Comparison of ENCODE assay signal across 1 cellular context in the genomic region with DNA sequence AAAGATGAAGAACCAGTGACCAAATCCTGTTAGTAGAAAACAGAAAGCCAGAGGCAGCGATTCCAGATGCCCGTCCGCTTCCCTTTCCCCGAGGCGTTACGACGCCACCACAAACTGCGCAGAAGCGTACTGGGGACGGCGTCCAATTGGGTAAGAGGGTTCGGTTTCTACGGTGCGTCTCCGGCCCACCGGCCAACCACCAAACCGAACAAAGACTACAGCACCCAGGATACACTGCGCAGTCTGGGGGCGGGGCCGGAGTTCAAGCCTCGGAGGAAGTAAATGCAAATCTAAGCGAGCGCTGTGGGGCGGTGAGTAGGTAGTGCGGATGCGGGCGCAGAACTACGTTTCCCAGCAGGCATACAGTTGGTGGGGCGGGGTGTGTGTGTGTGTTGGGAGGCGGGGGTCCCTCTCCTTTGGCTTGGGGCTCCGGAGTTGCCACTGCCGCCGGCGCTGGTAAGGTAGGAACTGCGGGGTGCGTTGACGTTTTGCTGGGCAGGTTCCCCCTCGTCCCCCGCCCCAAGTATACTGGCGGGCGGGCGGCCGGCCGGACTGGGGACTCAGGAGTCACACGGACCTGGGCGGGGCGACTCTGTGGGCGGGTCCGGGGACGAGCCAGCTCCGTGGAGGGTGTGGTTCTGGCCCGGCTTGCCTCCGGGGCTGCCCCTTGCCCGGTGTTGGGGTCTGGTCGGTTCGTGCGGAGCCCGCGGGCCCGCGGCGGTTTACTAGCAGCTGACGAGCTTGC.
A peak's percentile ranks its signal among the peaks of the same experiment; 100 is the strongest.
TF ChIP-seq lines count a peak whose summit lies in the region.

A gene with protein sequence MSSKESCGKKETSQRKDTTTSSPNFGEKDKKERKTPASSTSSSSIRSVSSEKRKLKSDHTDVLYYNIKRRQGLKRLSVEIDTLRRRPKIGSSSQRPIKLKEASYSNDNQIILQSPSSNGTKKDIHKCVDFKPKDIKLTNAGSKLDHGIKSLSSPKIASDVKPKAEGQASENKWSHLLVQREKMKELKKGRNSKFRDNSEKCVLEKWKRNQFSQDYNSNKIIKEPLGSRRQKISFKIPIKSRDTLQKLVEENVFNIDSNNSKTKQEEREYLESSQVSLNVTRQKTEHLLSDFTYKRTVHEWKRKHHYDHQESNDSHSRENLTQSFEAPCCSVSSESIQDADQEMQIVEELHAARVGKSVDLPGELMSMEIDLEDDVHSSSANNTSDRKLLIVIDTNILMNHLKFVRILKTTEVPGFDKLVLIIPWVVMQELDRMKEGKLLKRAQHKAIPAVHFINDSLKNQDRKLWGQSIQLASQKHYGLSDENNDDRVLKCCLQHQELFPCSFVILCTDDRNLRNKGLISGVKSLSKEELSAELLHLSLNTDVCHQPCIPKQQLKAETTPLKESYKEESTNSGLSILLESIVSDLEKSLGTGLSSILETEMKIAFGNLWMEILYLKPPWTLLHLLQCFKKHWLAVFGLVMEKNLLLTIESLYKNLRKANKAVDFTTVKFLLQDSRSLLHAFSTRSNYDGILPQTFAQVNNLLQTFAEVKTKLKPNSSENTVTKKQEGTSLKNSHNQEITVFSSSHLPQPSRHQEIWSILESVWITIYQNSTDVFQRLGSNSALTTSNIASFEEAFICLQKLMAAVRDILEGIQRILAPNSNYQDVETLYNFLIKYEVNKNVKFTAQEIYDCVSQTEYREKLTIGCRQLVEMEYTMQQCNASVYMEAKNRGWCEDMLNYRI (plus strand): TSS at position 314 of the 745 bp plus-strand sequence. CDS start 3,675 bp downstream, outside the sequence.
Gene TRMT1L (minus strand): TSS at position 100 of the 745 bp plus-strand sequence. CDS start 241 bp downstream, outside the sequence.

TF ChIP-seq in K562, 482 proteins besides CTCF, POLR2A, EP300 and RAD21 (continued from another document and continues in another):
- TF ChIP-seq RHOXF2B (CRISPR knock-in tag; conservative IDR thresholded peaks at IDR 0.05) = peak; percentile 61; the same call in 1 of the 2 replicates
- peak; percentile 98 for TF ChIP-seq HCFC1 (IDR thresholded peaks at IDR 0.05; ENCODE audit: low read depth, low read length)
- TF ChIP-seq ZNF282 (CRISPR knock-in tag; IDR thresholded peaks at IDR 0.05) = no peak
- TF ChIP-seq, protein P1, sequence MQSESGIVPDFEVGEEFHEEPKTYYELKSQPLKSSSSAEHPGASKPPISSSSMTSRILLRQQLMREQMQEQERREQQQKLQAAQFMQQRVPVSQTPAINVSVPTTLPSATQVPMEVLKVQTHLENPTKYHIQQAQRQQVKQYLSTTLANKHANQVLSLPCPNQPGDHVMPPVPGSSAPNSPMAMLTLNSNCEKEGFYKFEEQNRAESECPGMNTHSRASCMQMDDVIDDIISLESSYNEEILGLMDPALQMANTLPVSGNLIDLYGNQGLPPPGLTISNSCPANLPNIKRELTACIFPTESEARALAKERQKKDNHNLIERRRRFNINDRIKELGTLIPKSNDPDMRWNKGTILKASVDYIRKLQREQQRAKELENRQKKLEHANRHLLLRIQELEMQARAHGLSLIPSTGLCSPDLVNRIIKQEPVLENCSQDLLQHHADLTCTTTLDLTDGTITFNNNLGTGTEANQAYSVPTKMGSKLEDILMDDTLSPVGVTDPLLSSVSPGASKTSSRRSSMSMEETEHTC (IDR thresholded peaks at IDR 0.05) = 0 out of 2 replicates have a peak, but pooled peaks have one; percentile 38
- no peak for TF ChIP-seq ZNF79 (CRISPR knock-in tag; IDR thresholded peaks at IDR 0.05; ENCODE audit: low read depth)
- 0 out of 2 replicates have a peak, but pooled peaks have one; percentile 16 for TF ChIP-seq ZNF583 (CRISPR knock-in tag; IDR thresholded peaks at IDR 0.05)
- TF ChIP-seq ESRRB (CRISPR knock-in tag; IDR thresholded peaks at IDR 0.05; ENCODE audit: borderline replicate concordance) = no peak
- TF ChIP-seq FOS (IDR thresholded peaks at IDR 0.05; ENCODE audit: extremely low read depth, insufficient read length) = no peak
- TF ChIP-seq CSDE1 (IDR thresholded peaks at IDR 0.05) = no peak
- TF ChIP-seq RAD51 (IDR thresholded peaks at IDR 0.05; ENCODE audit: borderline replicate concordance, low read depth) = peak; percentile 25; the same call in 1 of the 2 replicates
- TF ChIP-seq SRSF1 (IDR thresholded peaks at IDR 0.05; ENCODE audit: low read depth, low read length) = no peak
- TF ChIP-seq ARID3A (IDR thresholded peaks at IDR 0.05; ENCODE audit: borderline replicate concordance, low read depth, low read length) = no peak
- TF ChIP-seq SUPT5H (IDR thresholded peaks at IDR 0.05) = peak; percentile 96
- TF ChIP-seq LCOR (CRISPR knock-in tag; IDR thresholded peaks at IDR 0.05) = peak; percentile 90
- TF ChIP-seq KLF13 (tag; IDR thresholded peaks at IDR 0.05; ENCODE audit: borderline replicate concordance, low read depth) = peak; percentile 57; the same call in 1 of the 2 replicates
- TF ChIP-seq MXI1 (IDR thresholded peaks at IDR 0.05; ENCODE audit: low read depth, low read length) = no peak; the same call in 1 of the 2 replicates
- peak; percentile 38 for TF ChIP-seq L3MBTL2 (IDR thresholded peaks at IDR 0.05)
- 0 out of 2 replicates have a peak, but pooled peaks have one; percentile 59 for TF ChIP-seq ZNF197 (CRISPR knock-in tag; IDR thresholded peaks at IDR 0.05; ENCODE audit: low read depth)
- TF ChIP-seq ZNF431 (CRISPR knock-in tag; IDR thresholded peaks at IDR 0.05) = no peak
- TF ChIP-seq GATAD2B (IDR thresholded peaks at IDR 0.05; ENCODE audit: borderline replicate concordance) = no peak
- no peak for TF ChIP-seq STAT5B (CRISPR knock-in tag; IDR thresholded peaks at IDR 0.05)
- TF ChIP-seq BRF1 (IDR thresholded peaks at IDR 0.05; ENCODE audit: borderline replicate concordance, extremely low read depth, insufficient read length) = no peak
- TF ChIP-seq NCOA1 (IDR thresholded peaks at IDR 0.05; ENCODE audit: low read depth) = peak; percentile 89
- no peak for TF ChIP-seq FUS (optimal IDR thresholded peaks at IDR 0.05; ENCODE audit: low read depth, low read length)
- peak; percentile 3 to 18; a peak in 1 of 4 replicates for TF ChIP-seq RCOR1 (IDR thresholded peaks at IDR 0.05; ENCODE audit: borderline replicate concordance in 1 of 2, low read depth in 2 of 2, low read length in 2 of 2)
- TF ChIP-seq ZMIZ1 (IDR thresholded peaks at IDR 0.05; ENCODE audit: low read depth in 2 of 2, low read length in 2 of 2) = peak in 1 of 2 experiments; percentile 33; a peak in 1 of 4 replicates
- no peak for TF ChIP-seq LEF1 (IDR thresholded peaks at IDR 0.05)
- TF ChIP-seq STAT6 (CRISPR knock-in tag; IDR thresholded peaks at IDR 0.05) = peak; percentile 43; the same call in 1 of the 2 replicates
- TF ChIP-seq POLR2AphosphoS2 (IDR thresholded peaks at IDR 0.05; ENCODE audit: low read length) = peak; percentile 60; the same call in 1 of the 2 replicates
- TF ChIP-seq SIX5 (IDR thresholded peaks at IDR 0.05; ENCODE audit: borderline replicate concordance in 1 of 2, insufficient read depth in 1 of 2, low read depth in 1 of 2, low read length in 2 of 2) = peak; percentile 85 to 87
- TF ChIP-seq FOSL1 (tag; conservative IDR thresholded peaks at IDR 0.05) = peak; percentile 32; the same call in 1 of the 2 replicates
- TF ChIP-seq, protein P2, sequence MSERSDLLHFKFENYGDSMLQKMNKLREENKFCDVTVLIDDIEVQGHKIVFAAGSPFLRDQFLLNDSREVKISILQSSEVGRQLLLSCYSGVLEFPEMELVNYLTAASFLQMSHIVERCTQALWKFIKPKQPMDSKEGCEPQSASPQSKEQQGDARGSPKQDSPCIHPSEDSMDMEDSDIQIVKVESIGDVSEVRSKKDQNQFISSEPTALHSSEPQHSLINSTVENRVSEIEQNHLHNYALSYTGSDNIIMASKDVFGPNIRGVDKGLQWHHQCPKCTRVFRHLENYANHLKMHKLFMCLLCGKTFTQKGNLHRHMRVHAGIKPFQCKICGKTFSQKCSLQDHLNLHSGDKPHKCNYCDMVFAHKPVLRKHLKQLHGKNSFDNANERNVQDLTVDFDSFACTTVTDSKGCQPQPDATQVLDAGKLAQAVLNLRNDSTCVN (CRISPR knock-in tag; IDR thresholded peaks at IDR 0.05) = peak; percentile 55; the same call in 1 of the 2 replicates
- peak; percentile 72; the same call in 1 of the 2 replicates for TF ChIP-seq CBFB (CRISPR knock-in tag; IDR thresholded peaks at IDR 0.05)
- TF ChIP-seq POLR2G (IDR thresholded peaks at IDR 0.05; ENCODE audit: low read depth, low read length) = peak; percentile 92
- TF ChIP-seq KDM5B (IDR thresholded peaks at IDR 0.05; ENCODE audit: insufficient replicate concordance, low read depth, low read length) = peak; percentile 75
- TF ChIP-seq UBTF (IDR thresholded peaks at IDR 0.05; ENCODE audit: borderline replicate concordance in 1 of 2, low read depth in 2 of 2, low read length in 2 of 2) = 0 out of 4 replicates have a peak, but pooled peaks of 1 of the 2 experiments have one; percentile 20
- TF ChIP-seq CGGBP1 (CRISPR knock-in tag; IDR thresholded peaks at IDR 0.05) = no peak
- TF ChIP-seq, protein P3, sequence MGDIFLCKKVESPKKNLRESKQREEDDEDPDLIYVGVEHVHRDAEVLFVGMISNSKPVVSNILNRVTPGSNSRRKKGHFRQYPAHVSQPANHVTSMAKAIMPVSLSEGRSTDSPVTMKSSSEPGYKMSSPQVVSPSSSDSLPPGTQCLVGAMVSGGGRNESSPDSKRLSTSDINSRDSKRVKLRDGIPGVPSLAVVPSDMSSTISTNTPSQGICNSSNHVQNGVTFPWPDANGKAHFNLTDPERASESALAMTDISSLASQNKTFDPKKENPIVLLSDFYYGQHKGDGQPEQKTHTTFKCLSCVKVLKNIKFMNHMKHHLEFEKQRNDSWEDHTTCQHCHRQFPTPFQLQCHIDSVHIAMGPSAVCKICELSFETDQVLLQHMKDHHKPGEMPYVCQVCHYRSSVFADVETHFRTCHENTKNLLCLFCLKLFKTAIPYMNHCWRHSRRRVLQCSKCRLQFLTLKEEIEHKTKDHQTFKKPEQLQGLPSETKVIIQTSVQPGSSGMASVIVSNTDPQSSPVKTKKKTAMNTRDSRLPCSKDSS (IDR thresholded peaks at IDR 0.05; ENCODE audit: low read depth, partially characterized antibody) = no peak
